In genomic region chr2:237512774-237513466, GRCh38 we compare ENCODE assay signal across 9 cellular contexts. TPM values are rescaled to one million over a fixed set of nuclear protein-coding genes. Genes with fewer than 3 reads are reported as not detected.
DNase-seq lines count a peak whose midpoint lies in the region; ATAC-seq and TF ChIP-seq lines count a peak whose summit lies in the region.
"Had no signal": no experiment of that assay in that cellular context is flagged by ENCODE, and none has a peak within 500 bp of the region (broad histone marks: within the 10 kb centered on the region; RNA-seq: fewer than 3 reads in every experiment).

No MANE protein-coding gene starts in this region.

- peaks cover 2% of the 10 kb centered on the region for H3K9me3 Mint-ChIP-seq in Calu3 (ENCODE audit: low read depth, unreplicated experiment)

- intact Hi-C loops in Calu3 (cut with micrococcal nuclease; ENCODE audit: unreplicated experiment), result loop anchor here (2.0 to 5.0 kb wide), 2 partner anchors 41 to 60 kb away; no protein-coding TSS in a partner anchor

- no peak overlapping the region for H3K4me3 Mint-ChIP-seq in Calu3 (ENCODE audit: low read depth, unreplicated experiment)

- no TSS peak for BruUV-seq in Calu3 (replicated peaks; lab: Mats Ljungman, UMichigan)

- no peaks in the 10 kb centered on the region for H3K27me3 Mint-ChIP-seq in Calu3 (ENCODE audit: unreplicated experiment)

- H3K4me1 Mint-ChIP-seq in Calu3 (ENCODE audit: low read depth, unreplicated experiment), result peaks cover 20% of the 10 kb centered on the region

- no peak overlapping the region for H3K27ac Mint-ChIP-seq in Calu3 (ENCODE audit: unreplicated experiment)

- DNase-seq in Calu3 (peak; percentile 89), NCI-H446 (lab: John Stamatoyannopoulos, UW) (peak; percentile 65 to 76), kidney glomerular epithelial cell (lab: John Stamatoyannopoulos, UW) (peak; percentile 86)
- DNase-seq in activated CD4-positive, CD25-positive, alpha-beta regulatory T cell treated with anti-CD3 and anti-CD28 coated beads, Interleukin-2, amount 50 U/mL, for 16 hours (ENCODE audit: low read depth, low spot score), result peak; percentile 46
- DNase-seq in central memory CD4-positive, alpha-beta T cell, result peak; percentile 65
- DNase-seq in stimulated activated CD4-positive, alpha-beta T cell treated with anti-CD3 and anti-CD28 coated beads, Interleukin-1b, Interleukin-23, amount 100 ng/mL, for 24 hours (ENCODE audit: low read depth in 4 of 4, low spot score in 1 of 4), result peak; percentile 40 to 70 (median 66)

- H3K36me3 Mint-ChIP-seq in Calu3 (ENCODE audit: insufficient read depth, unreplicated experiment), result peaks cover 10% of the 10 kb centered on the region

- peak; percentile 95 for TF ChIP-seq CTCF in Calu3 (IDR thresholded peaks at IDR 0.05; ENCODE audit: unreplicated experiment)

- peak; percentile 57 for ATAC-seq in HG02885 (IDR thresholded peaks at IDR 0.05; ENCODE audit: poor library complexity, unreplicated experiment)
- ATAC-seq in HG02571 (IDR thresholded peaks at IDR 0.05; ENCODE audit: unreplicated experiment), result no peak

- CTCF ChIA-PET in Calu3 (lab: Charles Lee), result interaction anchor here (0.7 to 1.6 kb wide), 24 partner anchors 10 to 628 kb away, joined by 3 to 58 read pairs (median 5); partner anchors contain the start of gene RAB17

RNA-seq across cellular contexts. Expression of gene MLPH, which starts 25.9 kb away (rescaled TPM):
- total RNA-seq in Calu3 (2022), result 39.8 and 47.2 TPM in 2 replicates
- total RNA-seq: activated CD8-positive, alpha-beta memory T cell treated with anti-CD3 and anti-CD28 coated beads for 36 hours had no signal

RNA-seq across cellular contexts. Expression of gene PRLH, which starts 53.5 kb away (rescaled TPM):
- not detected in 2 replicates for total RNA-seq in Calu3 (2022)
- total RNA-seq: activated CD8-positive, alpha-beta memory T cell treated with anti-CD3 and anti-CD28 coated beads for 36 hours had no signal
